ENCODE assay signal across 10 cellular contexts in genomic region chr12:1920971-1921370, GRCh38. TPM values are rescaled to one million over a fixed set of nuclear protein-coding genes. Genes with fewer than 3 reads are reported as not detected.
DNase-seq lines count a peak whose midpoint lies in the region; ATAC-seq, FAIRE-seq and TF ChIP-seq lines count a peak whose summit lies in the region.
"Had no signal": no experiment of that assay in that cellular context is flagged by ENCODE, and none has a peak within 500 bp of the region (broad histone marks: within the 10 kb centered on the region; RNA-seq: fewer than 3 reads in every experiment).

No MANE protein-coding gene starts in this region.

- no peak overlapping the region for H2AFZ ChIP-seq in neuronal stem cell (ENCODE audit: low read length)

- TF ChIP-seq CTCF in adrenal gland (IDR thresholded peaks at IDR 0.05): no peak
- no peak for TF ChIP-seq CTCF in D721Med (IDR thresholded peaks at IDR 0.05; ENCODE audit: insufficient read depth, missing control alignments)

- POLR2A ChIA-PET in HEK293T (lab: Yijun Ruan, JAX): no interaction called here

- H3K36me3 ChIP-seq in adrenal gland (replicated peaks in 1 of 2) (no peaks in the 10 kb centered on the region), neuronal stem cell (replicated peaks in 1 of 2; ENCODE audit: control insufficient read depth in 2 of 2, insufficient read depth in 2 of 2, low read length in 2 of 2) (no peaks in the 10 kb centered on the region)

- TF ChIP-seq POLR2A in adrenal gland (IDR thresholded peaks at IDR 0.05): no peak

- ATAC-seq in GM21528 (IDR thresholded peaks at IDR 0.05; ENCODE audit: low FRiP score, unreplicated experiment): no peak
- ATAC-seq: T-cell had no signal

- H3K18ac ChIP-seq in neuronal stem cell (ENCODE audit: low read length): peak overlapping the region; percentile 46

- H4K91ac ChIP-seq in neuronal stem cell (ENCODE audit: low read depth, low read length, poor library complexity): no peak overlapping the region

- no peak for FAIRE-seq in D721Med (lab: Jason Lieb, UNC)

- H3K4me1 ChIP-seq in adrenal gland (replicated peaks in 1 of 2) (peaks cover 6% of the 10 kb centered on the region in 2 donors), neuronal stem cell (ENCODE audit: control insufficient read depth in 2 of 2, insufficient read depth in 1 of 2, low read depth in 1 of 2, low read length in 2 of 2) (peaks cover 0 to 30% of the 10 kb centered on the region in 2 donors)

- H3K27ac ChIP-seq in adrenal gland: no peak overlapping the region
- no peak overlapping the region for H3K27ac ChIP-seq in neuronal stem cell (replicated peaks; ENCODE audit: low read length)

- DNase-seq in CMK (ENCODE audit: low read depth): peak; percentile 47
- DNase-seq in HEK293T (ENCODE audit: extremely low spot score): peak; percentile 1
- DNase-seq in adrenal gland: peak in 5 of 7 donors; percentile 17 to 50 (median 37)
- DNase-seq in neuronal stem cell (ENCODE audit: low spot score): no peak
- no peak for DNase-seq in D721Med (ENCODE audit: insufficient read length, low spot score)
- DNase-seq in anterior cingulate cortex (lab: John Stamatoyannopoulos, UW): no peak
- DNase-seq: NCI-H1105, NCI-H69 had no signal

- no peak overlapping the region for H3K4me2 ChIP-seq in neuronal stem cell (ENCODE audit: insufficient read depth, low read length, poor library complexity, severe bottlenecking)

- intact Hi-C loops in adrenal gland (cut with DNase I): no loop called here

- no peak overlapping the region for H3K23ac ChIP-seq in neuronal stem cell (ENCODE audit: low read depth, low read length, poor library complexity)

- H3K4me3 ChIP-seq in adrenal gland (no peak overlapping the region), neuronal stem cell (ENCODE audit: low read length in 2 of 2) (no peak overlapping the region)

- no peak overlapping the region for H2BK5ac ChIP-seq in neuronal stem cell (ENCODE audit: low read length)

- H3K9me3 ChIP-seq in adrenal gland (replicated peaks in 1 of 3) (no peaks in the 10 kb centered on the region), neuronal stem cell (replicated peaks in 1 of 2; ENCODE audit: control insufficient read depth in 2 of 2, insufficient read depth in 1 of 2, low read depth in 1 of 2, low read length in 2 of 2) (no peaks in the 10 kb centered on the region)

- no peak overlapping the region for H4K8ac ChIP-seq in neuronal stem cell (ENCODE audit: low read depth, low read length)

- H2AK5ac ChIP-seq in neuronal stem cell (ENCODE audit: low read depth, low read length): peak overlapping the region; percentile 51

- 68 to 83% (median 80%) methylated on average over 13 to 17 of the region's 17 CpGs for WGBS in adrenal gland, 4 donors
- WGBS in neuronal stem cell (ENCODE audit: extremely low coverage in 2 of 2, insufficient read length in 2 of 2, insufficient replicate concordance in 1 of 2), 2 donors: no CpG with 5 or more reads among the region's 17 CpGs

- no peak overlapping the region for H3K9ac ChIP-seq in neuronal stem cell (ENCODE audit: low read depth, low read length, poor library complexity)

- no peaks in the 10 kb centered on the region for H3K79me1 ChIP-seq in neuronal stem cell (ENCODE audit: low read depth, low read length)

- H3K27me3 ChIP-seq in adrenal gland (no peaks in the 10 kb centered on the region), neuronal stem cell (ENCODE audit: control insufficient read depth in 3 of 3, insufficient read depth in 3 of 3, low read depth in 1 of 3, low read length in 3 of 3) (no peaks in the 10 kb centered on the region)

- no peak overlapping the region for H2BK120ac ChIP-seq in neuronal stem cell (ENCODE audit: low read depth, low read length)

- H3K4ac ChIP-seq in neuronal stem cell (ENCODE audit: low read length): no peak overlapping the region

- CTCF ChIA-PET in HEK293T (lab: Yijun Ruan, JAX): interaction anchor here (1.2 kb wide), 1 partner anchor 19 kb away, joined by 3 read pairs; no protein-coding TSS in a partner anchor

- H3K14ac ChIP-seq in neuronal stem cell (ENCODE audit: low read length): peak overlapping the region; percentile 4

- no peak overlapping the region for H2BK15ac ChIP-seq in neuronal stem cell (ENCODE audit: low read length)

- H2BK12ac ChIP-seq in neuronal stem cell (ENCODE audit: low read length): no peak overlapping the region

TF ChIP-seq in HEK293T, 16 proteins besides CTCF, POLR2A, EP300 and RAD21:
- TF ChIP-seq LEF1 (IDR thresholded peaks at IDR 0.05; ENCODE audit: borderline replicate concordance): no peak
- no peak for TF ChIP-seq FOXK2 (IDR thresholded peaks at IDR 0.05)
- no peak for TF ChIP-seq HDGF (IDR thresholded peaks at IDR 0.05; ENCODE audit: borderline replicate concordance)
- no peak for TF ChIP-seq ARNT (IDR thresholded peaks at IDR 0.05)
- TF ChIP-seq SUZ12 (IDR thresholded peaks at IDR 0.05): no peak
- no peak for TF ChIP-seq L3MBTL2 (conservative IDR thresholded peaks at IDR 0.05)
- no peak for TF ChIP-seq BHLHE40 (IDR thresholded peaks at IDR 0.05; ENCODE audit: borderline replicate concordance)
- TF ChIP-seq CTBP1 (IDR thresholded peaks at IDR 0.05; ENCODE audit: borderline replicate concordance): no peak
- TF ChIP-seq NFRKB (IDR thresholded peaks at IDR 0.05): no peak

RNA-seq across cellular contexts. Expression of gene CACNA2D4, which starts 2.5 kb away (rescaled TPM):
- 1 to 10 TPM in 6 of 8 donors, under 1 TPM in 2; 0.54 to 9.1 (median 4.2) TPM for total RNA-seq in adrenal gland
- 1 to 10 TPM; 1.4 to 4.4 (median 3.1) TPM for polyA plus RNA-seq in adrenal gland
- polyA plus RNA-seq in neuronal stem cell (2013, experiment 1 of 2): 2.9 TPM
- polyA plus RNA-seq in neuronal stem cell (2013, experiment 2 of 2): 2.5 TPM

Comparison
In these comparisons a context has a peak if more than half of its experiments do, and no peak if none do; other contexts are left out.
1. DNase-seq: peak in CMK (single experiment), HEK293T (single experiment) and adrenal gland (5 of 7); none in neuronal stem cell (single experiment), D721Med (single experiment) and anterior cingulate cortex (0 of 58).